ENCODE assay signal across 8 cellular contexts in the genomic region with DNA sequence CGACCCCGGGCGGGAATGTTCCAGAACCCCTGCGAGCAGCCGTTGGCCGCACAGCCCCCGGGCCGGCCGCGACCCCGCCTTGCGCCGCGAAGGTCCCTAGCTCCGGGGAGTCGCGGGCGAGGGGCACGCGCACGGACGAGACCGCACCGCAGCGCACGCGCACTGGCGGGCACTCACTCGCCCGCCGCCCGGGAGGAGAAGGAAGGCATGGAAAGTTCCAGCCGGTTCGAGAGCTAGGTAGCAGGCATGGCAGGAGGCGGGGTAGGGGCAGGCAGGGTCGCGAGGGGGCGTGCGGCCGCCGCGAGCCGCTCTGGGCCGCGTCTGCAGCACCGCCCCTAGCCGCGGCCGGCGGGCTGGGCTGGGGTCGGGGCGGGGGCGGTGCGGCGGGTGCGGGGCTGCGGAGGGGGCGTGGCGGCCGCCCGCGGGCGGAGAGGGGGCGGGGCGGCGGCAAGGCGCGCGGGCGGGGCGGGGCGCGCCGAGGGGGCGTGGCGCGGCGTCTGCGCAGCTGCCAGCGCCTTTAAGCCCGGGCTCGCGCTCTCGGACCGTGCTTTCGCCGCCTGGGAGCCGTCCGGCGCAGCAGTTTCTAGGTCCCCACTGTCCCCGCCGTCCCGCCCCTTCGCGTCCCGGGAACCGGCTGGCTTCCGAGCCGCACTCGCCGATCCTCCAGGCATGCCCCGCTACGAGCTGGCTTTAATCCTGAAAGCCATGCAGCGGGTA. TPM values are rescaled to one million over a fixed set of nuclear protein-coding genes. Genes with fewer than 3 reads are reported as not detected.
A peak's percentile ranks its signal among the peaks of the same experiment; 100 is the strongest.
DNase-seq lines count a peak whose midpoint lies in the region; ATAC-seq and TF ChIP-seq lines count a peak whose summit lies in the region.

Gene MRPS6 (plus strand): TSS at position 547 of the 717 bp plus-strand sequence. CDS start 123 bp downstream, at position 670.
Gene SLC5A3 (plus strand): TSS at position 547 of the 717 bp plus-strand sequence. CDS start 21,621 bp downstream, outside the sequence.

- peak within 1 kb of the TSS; percentile 35 for H2BK5ac ChIP-seq in mesendoderm (ENCODE audit: low read length)

- H3K36me3 ChIP-seq in CD8-positive, alpha-beta T cell (ENCODE audit: insufficient read depth, low read length): no peaks in the 10 kb centered on the region
- H3K36me3 ChIP-seq in endocrine pancreas (ENCODE audit: control insufficient read depth, insufficient read depth, low read length) (no peaks in the 10 kb centered on the region), mesendoderm (ENCODE audit: control insufficient read depth, insufficient read depth, low read length) (no peaks in the 10 kb centered on the region)

- H3K27ac ChIP-seq in CD8-positive, alpha-beta T cell (ENCODE audit: low read depth, low read length): peak within 1 kb of the TSS; percentile 72
- H3K27ac ChIP-seq in mesendoderm (ENCODE audit: low read depth, low read length): peak within 1 kb of the TSS; percentile 90

- no peaks in the 10 kb centered on the region for H3K27me3 Mint-ChIP-seq in CD8-positive, alpha-beta T cell (ENCODE audit: low read depth)
- peaks cover 5% of the 10 kb centered on the region for H3K27me3 Mint-ChIP-seq in activated CD8-positive, alpha-beta memory T cell treated with anti-CD3 and anti-CD28 coated beads, Interleukin-2, amount 10 ng/mL, durations not matched to agents 7 days and 5 days

- peaks cover 9% of the 10 kb centered on the region for H3K36me3 Mint-ChIP-seq in CD8-positive, alpha-beta T cell
- peaks cover 33% of the 10 kb centered on the region for H3K36me3 Mint-ChIP-seq in activated CD8-positive, alpha-beta memory T cell treated with anti-CD3 and anti-CD28 coated beads, Interleukin-2, amount 10 ng/mL, durations not matched to agents 7 days and 5 days

- TF ChIP-seq CTCF in CD8-positive, alpha-beta T cell (IDR thresholded peaks at IDR 0.05): no peak

- H3K18ac ChIP-seq in mesendoderm (ENCODE audit: low read length): peak within 1 kb of the TSS; percentile 92

- H3K9ac ChIP-seq in endocrine pancreas (ENCODE audit: control insufficient read depth, insufficient read depth, low read length) (peak within 1 kb of the TSS; percentile 73), mesendoderm (ENCODE audit: low read length) (peak within 1 kb of the TSS; percentile 94)

- H4K5ac ChIP-seq in mesendoderm (ENCODE audit: low read length): no peak within 1 kb of the TSS

- H2BK15ac ChIP-seq in mesendoderm (replicated peaks; ENCODE audit: low read depth): no peak within 1 kb of the TSS

- H3K9me3 ChIP-seq in CD8-positive, alpha-beta T cell (ENCODE audit: low read length): no peaks in the 10 kb centered on the region
- H3K9me3 ChIP-seq in endocrine pancreas (ENCODE audit: control insufficient read depth, low read length): no peaks in the 10 kb centered on the region

- POLR2A ChIA-PET in CD8-positive, alpha-beta T cell (lab: Charles Lee): interaction anchor here (0.8 to 2.8 kb wide), 13 partner anchors 9 to 149 kb away, joined by 3 to 39 read pairs (median 4); no protein-coding TSS in a partner anchor

- peak; percentile 79 for ATAC-seq in CD8-positive, alpha-beta T cell
- peak; percentile 69 for ATAC-seq in GM19452 (IDR thresholded peaks at IDR 0.05; ENCODE audit: unreplicated experiment)
- peak; percentile 80 for ATAC-seq in activated CD8-positive, alpha-beta memory T cell treated with anti-CD3 and anti-CD28 coated beads, Interleukin-2, amount 10 ng/mL, durations not matched to agents 7 days and 5 days

- H4K8ac ChIP-seq in mesendoderm (ENCODE audit: low read depth, low read length): peak within 1 kb of the TSS; percentile 28

- intact Hi-C loops in CD8-positive, alpha-beta T cell (cut with DNase I, micrococcal nuclease): loop anchor here (1.0 to 10.0 kb wide), 8 partner anchors 96 to 581 kb away; partner anchors contain the start of genes CRYZL1 (in 1 of the 2), DNAJC28 (in 1 of the 2), ITSN1 (in 1 of the 2) and RCAN1 (in 1 of the 2)

- H3K4me1 ChIP-seq in CD8-positive, alpha-beta T cell (ENCODE audit: insufficient read depth, low read length): peaks cover 39% of the 10 kb centered on the region
- H3K4me1 ChIP-seq in endocrine pancreas (ENCODE audit: control insufficient read depth, insufficient read depth, low read length) (peaks cover 4% of the 10 kb centered on the region), mesendoderm (ENCODE audit: control insufficient read depth, low read depth, low read length) (peaks cover 12% of the 10 kb centered on the region)

- CTCF ChIA-PET in CD8-positive, alpha-beta T cell (lab: Charles Lee): interaction anchor here (0.9 to 2.8 kb wide), 6 partner anchors 9 to 156 kb away, joined by 3 to 29 read pairs (median 3); no protein-coding TSS in a partner anchor
- CTCF ChIA-PET in activated CD8-positive, alpha-beta memory T cell treated with anti-CD3 and anti-CD28 coated beads, Interleukin-2, amount 10 ng/mL, durations not matched to agents 7 days and 5 days (lab: Charles Lee): interaction anchor here (0.9 to 4.7 kb wide), 11 partner anchors 8 to 274 kb away, joined by 3 to 39 read pairs (median 3); no protein-coding TSS in a partner anchor

- peak within 1 kb of the TSS; percentile 76 for H3K4me3 ChIP-seq in CD8-positive, alpha-beta T cell (ENCODE audit: low read depth, low read length)
- peak within 1 kb of the TSS; percentile 26 for H3K4me3 ChIP-seq in endocrine pancreas (ENCODE audit: control insufficient read depth, insufficient read depth, low read length)
- H3K4me3 ChIP-seq in mesendoderm (ENCODE audit: low read length): peak within 1 kb of the TSS; percentile 67

- H3K79me2 ChIP-seq in mesendoderm (ENCODE audit: control insufficient read depth, insufficient read depth, low read length): peaks cover 32% of the 10 kb centered on the region

- peak within 1 kb of the TSS; percentile 90 for H3K4ac ChIP-seq in mesendoderm (ENCODE audit: low read depth, low read length)

- H3K79me1 ChIP-seq in mesendoderm (ENCODE audit: low read length): peaks cover 13% of the 10 kb centered on the region

- peak within 1 kb of the TSS; percentile 69 for H2BK120ac ChIP-seq in mesendoderm (ENCODE audit: low read depth, low read length)

- H3K4me3 Mint-ChIP-seq in CD8-positive, alpha-beta T cell: peak within 1 kb of the TSS; percentile 94
- peak within 1 kb of the TSS; percentile 90 for H3K4me3 Mint-ChIP-seq in activated CD8-positive, alpha-beta memory T cell treated with anti-CD3 and anti-CD28 coated beads, Interleukin-2, amount 10 ng/mL, durations not matched to agents 7 days and 5 days

- DNase-seq in CD8-positive, alpha-beta T cell: peak; percentile 37 to 85 (median 68)
- DNase-seq in HK-2 (ENCODE audit: unreplicated experiment) (peak; percentile 74), NOMO-1 (lab: John Stamatoyannopoulos, UW; ENCODE audit: unreplicated experiment in 2 of 2) (peak; percentile 64 to 88), mesendoderm (peak; percentile 94)
- peak; percentile 79 for DNase-seq in activated CD8-positive, alpha-beta memory T cell treated with anti-CD3 and anti-CD28 coated beads, Interleukin-2, amount 10 ng/mL, durations not matched to agents 7 days and 5 days
- DNase-seq in stimulated activated CD8-positive, alpha-beta memory T cell treated with anti-CD3 and anti-CD28 coated beads, Interleukin-12 subunit alpha, Interleukin-12 subunit beta, amount 100 ng/mL, for 4 hours (ENCODE audit: low read depth): peak; percentile 67

- H3K4me2 ChIP-seq in mesendoderm (ENCODE audit: low read length): peak within 1 kb of the TSS; percentile 71

- WGBS in mesendoderm (ENCODE audit: extremely low coverage, insufficient coverage, low lambda C conversion rate): no CpG with 5 or more reads among the region's 104 CpGs

- H3K9me3 Mint-ChIP-seq in CD8-positive, alpha-beta T cell: no peaks in the 10 kb centered on the region
- H3K9me3 Mint-ChIP-seq in activated CD8-positive, alpha-beta memory T cell treated with anti-CD3 and anti-CD28 coated beads, Interleukin-2, amount 10 ng/mL, durations not matched to agents 7 days and 5 days (ENCODE audit: low read depth): no peaks in the 10 kb centered on the region

- H2AK5ac ChIP-seq in mesendoderm (ENCODE audit: low read length): no peak within 1 kb of the TSS

- no peaks in the 10 kb centered on the region for H3K27me3 ChIP-seq in CD8-positive, alpha-beta T cell (ENCODE audit: insufficient read depth, low read length)
- H3K27me3 ChIP-seq in endocrine pancreas (ENCODE audit: control insufficient read depth, insufficient read depth, low read length): no peaks in the 10 kb centered on the region
- no peaks in the 10 kb centered on the region for H3K27me3 ChIP-seq in mesendoderm (ENCODE audit: insufficient read depth, low read length, poor library complexity)

- no peak within 1 kb of the TSS for H3K23ac ChIP-seq in mesendoderm (ENCODE audit: low read length)

- H3K27ac Mint-ChIP-seq in CD8-positive, alpha-beta T cell: peak within 1 kb of the TSS; percentile 94
- H3K27ac Mint-ChIP-seq in activated CD8-positive, alpha-beta memory T cell treated with anti-CD3 and anti-CD28 coated beads, Interleukin-2, amount 10 ng/mL, durations not matched to agents 7 days and 5 days: peak within 1 kb of the TSS; percentile 72

- peaks cover 46% of the 10 kb centered on the region for H3K4me1 Mint-ChIP-seq in CD8-positive, alpha-beta T cell (ENCODE audit: low read depth)
- peaks cover 37% of the 10 kb centered on the region for H3K4me1 Mint-ChIP-seq in activated CD8-positive, alpha-beta memory T cell treated with anti-CD3 and anti-CD28 coated beads, Interleukin-2, amount 10 ng/mL, durations not matched to agents 7 days and 5 days

- peak within 1 kb of the TSS; percentile 96 for H3K56ac ChIP-seq in mesendoderm (ENCODE audit: low read length)

RNA-seq across cellular contexts. Expression of gene MRPS6, which starts in this region (rescaled TPM):
- 10 to 100 TPM; 14.3 to 15.4 TPM for total RNA-seq in CD8-positive, alpha-beta T cell
- total RNA-seq in activated CD8-positive, alpha-beta memory T cell treated with anti-CD3 and anti-CD28 coated beads, Interleukin-2, amount 10 ng/mL, durations not matched to agents 7 days and 5 days: 100 to 1,000 TPM in 1 of 2 experiments, 10 to 100 TPM in 1; 82.9 to 124 TPM
- polyA plus RNA-seq in mesendoderm (2013, experiment 1 of 2): 190 TPM
- 187 TPM for polyA plus RNA-seq in mesendoderm (2013, experiment 2 of 2)

RNA-seq across cellular contexts. Expression of gene SLC5A3, which starts in this region (rescaled TPM):
- 1 to 10 TPM; 4.6 to 5.2 TPM for total RNA-seq in CD8-positive, alpha-beta T cell
- total RNA-seq in activated CD8-positive, alpha-beta memory T cell treated with anti-CD3 and anti-CD28 coated beads, Interleukin-2, amount 10 ng/mL, durations not matched to agents 7 days and 5 days: 10 to 100 TPM; 29.2 to 34.7 TPM
- 2.9 TPM for polyA plus RNA-seq in mesendoderm (2013, experiment 1 of 2)
- 2.9 TPM for polyA plus RNA-seq in mesendoderm (2013, experiment 2 of 2)

Comparison
In these comparisons a context has a peak if more than half of its experiments do, and no peak if none do; other contexts are left out.
1. Peak in every context shown above with its lines: DNase-seq, ATAC-seq, H3K4me3 ChIP-seq and H3K27ac ChIP-seq.
2. RNA of gene MRPS6 (total RNA-seq): 82.9 to 124 TPM in activated CD8-positive, alpha-beta memory T cell treated with anti-CD3 and anti-CD28 coated beads, Interleukin-2, amount 10 ng/mL, durations not matched to agents 7 days and 5 days; 14.3 to 15.4 TPM in CD8-positive, alpha-beta T cell; every median in the first group is over 4 times any median in the second.
3. RNA of gene SLC5A3 (total RNA-seq): 29.2 to 34.7 TPM in activated CD8-positive, alpha-beta memory T cell treated with anti-CD3 and anti-CD28 coated beads, Interleukin-2, amount 10 ng/mL, durations not matched to agents 7 days and 5 days; 4.6 to 5.2 TPM in CD8-positive, alpha-beta T cell; every median in the first group is over 4 times any median in the second.
4. H3K4me3 ChIP-seq: peak in every context shown above with its lines; median percentile 76 in CD8-positive, alpha-beta T cell; 67 in mesendoderm; 26 in endocrine pancreas.